8 cellular contexts compared by ENCODE assay signal in genomic region chr4:82799006-82799881, GRCh38. TPM values are rescaled to one million over a fixed set of nuclear protein-coding genes. Genes with fewer than 3 reads are reported as not detected.
DNase-seq lines count a peak whose midpoint lies in the region; ATAC-seq and TF ChIP-seq lines count a peak whose summit lies in the region.

No MANE protein-coding gene starts in this region.

- CTCF ChIA-PET in activated CD4-positive, alpha-beta T cell treated with anti-CD3 and anti-CD28 coated beads for 36 hours (lab: Charles Lee), result interaction anchor here (0.7 to 2.2 kb wide), 6 partner anchors 13 to 329 kb away, joined by 3 to 8 read pairs (median 3); partner anchors contain the start of gene LIN54

- H3K4me3 Mint-ChIP-seq in activated CD4-positive, alpha-beta T cell treated with anti-CD3 and anti-CD28 coated beads for 36 hours, result peak overlapping the region; percentile 68

- peaks cover 42% of the 10 kb centered on the region for H3K27me3 Mint-ChIP-seq in activated CD4-positive, alpha-beta T cell treated with anti-CD3 and anti-CD28 coated beads for 36 hours

- no peaks in the 10 kb centered on the region for H3K9me3 ChIP-seq in mucosa of descending colon

- peaks cover 14% of the 10 kb centered on the region for H3K4me1 ChIP-seq in mucosa of descending colon (ENCODE audit: low read depth)

- no peaks in the 10 kb centered on the region for H3K36me3 ChIP-seq in mucosa of descending colon (ENCODE audit: low read depth)

- no peak overlapping the region for H3K27ac Mint-ChIP-seq in activated CD4-positive, alpha-beta T cell treated with anti-CD3 and anti-CD28 coated beads for 36 hours

- TF ChIP-seq CTCF in choroid plexus epithelial cell (conservative IDR thresholded peaks at IDR 0.05; ENCODE audit: low read depth, low read length), result no peak
- TF ChIP-seq CTCF in mucosa of descending colon (IDR thresholded peaks at IDR 0.05), result no peak

- DNase-seq in activated CD4-positive, alpha-beta T cell treated with anti-CD3 and anti-CD28 coated beads for 36 hours, result peak; percentile 19
- no peak for DNase-seq in activated CD4-positive, alpha-beta T cell treated with anti-CD3 and anti-CD28 coated beads, Interleukin-2, amount 50 U/mL, for 4 hours
- peak; percentile 11 for DNase-seq in NCI-H2107 (lab: John Stamatoyannopoulos, UW)
- no peak for DNase-seq in choroid plexus epithelial cell (ENCODE audit: low read depth)
- DNase-seq in mucosa of descending colon, result no peak
- DNase-seq in EL, result no peak
- no peak for DNase-seq in NCI-H128 (lab: John Stamatoyannopoulos, UW; ENCODE audit: unreplicated experiment)

- H3K4me1 Mint-ChIP-seq in activated CD4-positive, alpha-beta T cell treated with anti-CD3 and anti-CD28 coated beads for 36 hours, result peaks cover 17% of the 10 kb centered on the region

- intact Hi-C loops in activated CD4-positive, alpha-beta T cell treated with anti-CD3 and anti-CD28 coated beads for 36 hours (cut with DNase I, micrococcal nuclease), result no loop called here
- intact Hi-C loops in mucosa of descending colon (cut with DNase I, micrococcal nuclease), result no loop called here

- peak; percentile 39 for ATAC-seq in activated CD4-positive, alpha-beta T cell treated with anti-CD3 and anti-CD28 coated beads for 36 hours
- peak; percentile 22 for ATAC-seq in mucosa of descending colon
- ATAC-seq in GM21737 (IDR thresholded peaks at IDR 0.05; ENCODE audit: unreplicated experiment), result no peak

- no peaks in the 10 kb centered on the region for H3K36me3 Mint-ChIP-seq in activated CD4-positive, alpha-beta T cell treated with anti-CD3 and anti-CD28 coated beads for 36 hours (ENCODE audit: low read depth)

- POLR2A ChIA-PET in activated CD4-positive, alpha-beta T cell treated with anti-CD3 and anti-CD28 coated beads for 36 hours (lab: Charles Lee), result interaction anchor here (0.5 kb wide), 1 partner anchor 168 kb away, joined by 4 read pairs; no protein-coding TSS in a partner anchor

- H3K4me3 ChIP-seq in choroid plexus epithelial cell (ENCODE audit: low read depth, low read length), result peak overlapping the region; percentile 70
- H3K4me3 ChIP-seq in mucosa of descending colon, result no peak overlapping the region

- H3K9me3 Mint-ChIP-seq in activated CD4-positive, alpha-beta T cell treated with anti-CD3 and anti-CD28 coated beads for 36 hours (ENCODE audit: low read depth), result no peaks in the 10 kb centered on the region

RNA-seq across cellular contexts. Expression of gene SCD5, which starts 0.6 kb away (rescaled TPM):
- total RNA-seq in activated CD4-positive, alpha-beta T cell treated with anti-CD3 and anti-CD28 coated beads for 36 hours, result 1 to 10 TPM; 1.3 to 1.7 TPM
- total RNA-seq in mucosa of descending colon, result 10 to 100 TPM in 1 of 3 donors, 1 to 10 TPM in 2; 1.5 to 19.9 (median 2.8) TPM

Comparison
In these comparisons a context has a peak if more than half of its experiments do, and no peak if none do; other contexts are left out.
1. DNase-seq: peak in activated CD4-positive, alpha-beta T cell treated with anti-CD3 and anti-CD28 coated beads for 36 hours (single experiment) and NCI-H2107 (single experiment); none in activated CD4-positive, alpha-beta T cell treated with anti-CD3 and anti-CD28 coated beads, Interleukin-2, amount 50 U/mL, for 4 hours (0 of 2), choroid plexus epithelial cell (single experiment), mucosa of descending colon (0 of 3), EL (single experiment) and NCI-H128 (single experiment).